Comparison of ENCODE assay signal across 9 cellular contexts in the genomic region with DNA sequence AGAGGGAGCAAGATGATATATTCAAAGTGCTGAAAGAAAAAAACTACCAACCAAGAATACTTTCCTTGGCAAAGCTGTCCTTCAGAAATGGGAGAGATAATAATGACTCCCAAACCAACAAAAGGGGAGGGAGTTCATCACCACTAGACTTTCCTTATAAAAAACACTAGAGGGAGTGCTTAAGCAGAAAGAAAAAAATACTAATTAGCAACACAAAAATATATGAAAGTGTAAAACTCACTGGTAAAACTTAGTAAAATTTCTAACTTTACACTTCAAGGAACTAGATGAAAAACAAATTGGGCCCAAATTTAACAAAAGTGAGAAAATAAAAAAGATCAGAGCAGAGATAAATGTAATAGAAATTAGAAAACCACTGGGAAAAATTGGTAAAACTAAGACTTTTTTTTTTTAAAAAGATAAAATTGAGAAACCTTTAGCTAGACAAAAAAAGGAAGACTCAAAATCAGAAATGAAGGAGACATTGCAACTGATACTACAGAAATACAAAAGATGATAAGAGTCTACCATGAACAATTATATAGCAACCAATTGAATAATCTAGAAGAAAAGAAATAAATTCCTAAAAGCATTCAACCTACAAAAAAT.
DNase-seq lines count a peak whose midpoint lies in the region; ATAC-seq, FAIRE-seq and TF ChIP-seq lines count a peak whose summit lies in the region.
"Had no signal": no experiment of that assay in that cellular context is flagged by ENCODE, and none has a peak within 500 bp of the region (broad histone marks: within the 10 kb centered on the region; RNA-seq: fewer than 3 reads in every experiment).

No MANE protein-coding gene starts in this region.

- intact Hi-C loops in activated CD4-positive, alpha-beta T cell treated with anti-CD3 and anti-CD28 coated beads for 36 hours (cut with DNase I, micrococcal nuclease), result loop anchor here (1.0 to 10.0 kb wide), 4 partner anchors 154 to 426 kb away; no protein-coding TSS in a partner anchor

- no peaks in the 10 kb centered on the region for H3K9me3 ChIP-seq in A549

- no peak overlapping the region for H3K4me2 ChIP-seq in A549

- peak; percentile 26; the same call in 2 of the 3 replicates for TF ChIP-seq CTCF in A549 (IDR thresholded peaks at IDR 0.05)

- CTCF ChIA-PET in A549 (lab: Yijun Ruan, JAX), result interaction anchor here (0.8 to 1.7 kb wide), 2 partner anchors 12 to 143 kb away, joined by 3 to 4 read pairs; no protein-coding TSS in a partner anchor
- CTCF ChIA-PET in activated CD4-positive, alpha-beta T cell treated with anti-CD3 and anti-CD28 coated beads for 36 hours (lab: Charles Lee), result interaction anchor here (0.7 to 5.7 kb wide), 11 partner anchors 11 to 230 kb away, joined by 3 to 31 read pairs (median 4); no protein-coding TSS in a partner anchor

- H3K27me3 Mint-ChIP-seq in activated CD4-positive, alpha-beta T cell treated with anti-CD3 and anti-CD28 coated beads for 36 hours, result peaks cover 13% of the 10 kb centered on the region

- ATAC-seq in A549 (no peak), GM19395 (IDR thresholded peaks at IDR 0.05; ENCODE audit: unreplicated experiment) (no peak)
- ATAC-seq in activated CD4-positive, alpha-beta T cell treated with anti-CD3 and anti-CD28 coated beads for 36 hours, result no peak
- ATAC-seq: right cardiac atrium had no signal

- no peak overlapping the region for H3K27ac ChIP-seq in A549

- no peaks in the 10 kb centered on the region for H3K36me3 Mint-ChIP-seq in activated CD4-positive, alpha-beta T cell treated with anti-CD3 and anti-CD28 coated beads for 36 hours (ENCODE audit: low read depth)

- POLR2A ChIA-PET in A549 (lab: Yijun Ruan, JAX), result no interaction called here
- POLR2A ChIA-PET in activated CD4-positive, alpha-beta T cell treated with anti-CD3 and anti-CD28 coated beads for 36 hours (lab: Charles Lee), result no interaction called here

- no peak overlapping the region for H3K27ac Mint-ChIP-seq in activated CD4-positive, alpha-beta T cell treated with anti-CD3 and anti-CD28 coated beads for 36 hours

- DNase-seq in A549 (ENCODE audit: low read depth in 1 of 2, low spot score in 1 of 2) (peak; percentile 4 to 5), GM19239 (ENCODE audit: insufficient read length, low spot score) (no peak), OCI-M1 (lab: John Stamatoyannopoulos, UW) (peak; percentile 70), fibroblast of gingiva (ENCODE audit: low read depth) (peak; percentile 17), DMS153 (lab: John Stamatoyannopoulos, UW) (no peak)
- no peak for DNase-seq in activated CD4-positive, alpha-beta T cell treated with anti-CD3 and anti-CD28 coated beads for 36 hours
- DNase-seq in NK-92 treated with Interleukin-12 subunit alpha and Interleukin-12 subunit beta, amount 100 ng/mL, for 24 hours (lab: John Stamatoyannopoulos, UW), result no peak
- DNase-seq: right cardiac atrium had no signal

- TF ChIP-seq EP300 in A549 (IDR thresholded peaks at IDR 0.05), result no peak

- no peaks in the 10 kb centered on the region for H3K4me1 ChIP-seq in A549

- H3K4me3 Mint-ChIP-seq in activated CD4-positive, alpha-beta T cell treated with anti-CD3 and anti-CD28 coated beads for 36 hours, result no peak overlapping the region

- FAIRE-seq in A549 (lab: Jason Lieb, UNC) (peak; percentile 46), GM19239 (lab: Jason Lieb, UNC) (peak; percentile 28)

- no peak overlapping the region for H3K4me3 ChIP-seq in A549

- peak; percentile 14 to 28; a peak in 1 of 5 replicates for TF ChIP-seq RAD21 in A549 (conservative IDR thresholded peaks at IDR 0.05 in 1 of 2, IDR thresholded peaks at IDR 0.05 in 1 of 2)

- H3K4me1 Mint-ChIP-seq in activated CD4-positive, alpha-beta T cell treated with anti-CD3 and anti-CD28 coated beads for 36 hours, result no peaks in the 10 kb centered on the region

- peaks cover 4% of the 10 kb centered on the region for H3K9me3 Mint-ChIP-seq in activated CD4-positive, alpha-beta T cell treated with anti-CD3 and anti-CD28 coated beads for 36 hours (ENCODE audit: low read depth)

- no peak for TF ChIP-seq POLR2A in A549 (IDR thresholded peaks at IDR 0.05; ENCODE audit: low read length)

TF ChIP-seq in A549, 52 proteins besides CTCF, POLR2A, EP300 and RAD21:
- TF ChIP-seq NFE2L2 (conservative IDR thresholded peaks at IDR 0.05; ENCODE audit: low read length) (no peak), MAFK (IDR thresholded peaks at IDR 0.05; ENCODE audit: partially characterized antibody) (no peak), TP53 (CRISPR knock-in tag; IDR thresholded peaks at IDR 0.05) (no peak), HEYL (CRISPR knock-in tag; IDR thresholded peaks at IDR 0.05) (no peak), CBX8 (IDR thresholded peaks at IDR 0.05) (no peak), HDAC2 (IDR thresholded peaks at IDR 0.05) (no peak), KDM5A (IDR thresholded peaks at IDR 0.05) (no peak), CBX2 (IDR thresholded peaks at IDR 0.05; ENCODE audit: borderline replicate concordance, low read depth) (no peak), CHD4 (IDR thresholded peaks at IDR 0.05; ENCODE audit: borderline replicate concordance) (no peak), ZFP36 (IDR thresholded peaks at IDR 0.05; ENCODE audit: borderline replicate concordance, partially characterized antibody) (no peak), HOXB13 (CRISPR knock-in tag; IDR thresholded peaks at IDR 0.05; ENCODE audit: low read depth) (no peak)
- TF ChIP-seq, protein P1, sequence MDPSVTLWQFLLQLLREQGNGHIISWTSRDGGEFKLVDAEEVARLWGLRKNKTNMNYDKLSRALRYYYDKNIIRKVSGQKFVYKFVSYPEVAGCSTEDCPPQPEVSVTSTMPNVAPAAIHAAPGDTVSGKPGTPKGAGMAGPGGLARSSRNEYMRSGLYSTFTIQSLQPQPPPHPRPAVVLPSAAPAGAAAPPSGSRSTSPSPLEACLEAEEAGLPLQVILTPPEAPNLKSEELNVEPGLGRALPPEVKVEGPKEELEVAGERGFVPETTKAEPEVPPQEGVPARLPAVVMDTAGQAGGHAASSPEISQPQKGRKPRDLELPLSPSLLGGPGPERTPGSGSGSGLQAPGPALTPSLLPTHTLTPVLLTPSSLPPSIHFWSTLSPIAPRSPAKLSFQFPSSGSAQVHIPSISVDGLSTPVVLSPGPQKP (IDR thresholded peaks at IDR 0.05; ENCODE audit: low read depth, low read length), result no peak
- TF ChIP-seq, protein P2, sequence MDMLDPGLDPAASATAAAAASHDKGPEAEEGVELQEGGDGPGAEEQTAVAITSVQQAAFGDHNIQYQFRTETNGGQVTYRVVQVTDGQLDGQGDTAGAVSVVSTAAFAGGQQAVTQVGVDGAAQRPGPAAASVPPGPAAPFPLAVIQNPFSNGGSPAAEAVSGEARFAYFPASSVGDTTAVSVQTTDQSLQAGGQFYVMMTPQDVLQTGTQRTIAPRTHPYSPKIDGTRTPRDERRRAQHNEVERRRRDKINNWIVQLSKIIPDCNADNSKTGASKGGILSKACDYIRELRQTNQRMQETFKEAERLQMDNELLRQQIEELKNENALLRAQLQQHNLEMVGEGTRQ (IDR thresholded peaks at IDR 0.05), result no peak
- TF ChIP-seq, protein P3, sequence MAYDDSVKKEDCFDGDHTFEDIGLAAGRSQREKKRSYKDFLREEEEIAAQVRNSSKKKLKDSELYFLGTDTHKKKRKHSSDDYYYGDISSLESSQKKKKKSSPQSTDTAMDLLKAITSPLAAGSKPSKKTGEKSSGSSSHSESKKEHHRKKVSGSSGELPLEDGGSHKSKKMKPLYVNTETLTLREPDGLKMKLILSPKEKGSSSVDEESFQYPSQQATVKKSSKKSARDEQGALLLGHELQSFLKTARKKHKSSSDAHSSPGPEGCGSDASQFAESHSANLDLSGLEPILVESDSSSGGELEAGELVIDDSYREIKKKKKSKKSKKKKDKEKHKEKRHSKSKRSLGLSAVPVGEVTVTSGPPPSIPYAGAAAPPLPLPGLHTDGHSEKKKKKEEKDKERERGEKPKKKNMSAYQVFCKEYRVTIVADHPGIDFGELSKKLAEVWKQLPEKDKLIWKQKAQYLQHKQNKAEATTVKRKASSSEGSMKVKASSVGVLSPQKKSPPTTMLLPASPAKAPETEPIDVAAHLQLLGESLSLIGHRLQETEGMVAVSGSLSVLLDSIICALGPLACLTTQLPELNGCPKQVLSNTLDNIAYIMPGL (CRISPR knock-in tag; IDR thresholded peaks at IDR 0.05; ENCODE audit: borderline replicate concordance), result no peak
- TF ChIP-seq, protein P4, sequence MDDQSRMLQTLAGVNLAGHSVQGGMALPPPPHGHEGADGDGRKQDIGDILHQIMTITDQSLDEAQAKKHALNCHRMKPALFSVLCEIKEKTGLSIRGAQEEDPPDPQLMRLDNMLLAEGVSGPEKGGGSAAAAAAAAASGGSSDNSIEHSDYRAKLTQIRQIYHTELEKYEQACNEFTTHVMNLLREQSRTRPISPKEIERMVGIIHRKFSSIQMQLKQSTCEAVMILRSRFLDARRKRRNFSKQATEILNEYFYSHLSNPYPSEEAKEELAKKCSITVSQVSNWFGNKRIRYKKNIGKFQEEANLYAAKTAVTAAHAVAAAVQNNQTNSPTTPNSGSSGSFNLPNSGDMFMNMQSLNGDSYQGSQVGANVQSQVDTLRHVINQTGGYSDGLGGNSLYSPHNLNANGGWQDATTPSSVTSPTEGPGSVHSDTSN (IDR thresholded peaks at IDR 0.05), result no peak

Comparison
In these comparisons a context has a peak if more than half of its experiments do, and no peak if none do; other contexts are left out.
1. DNase-seq: peak in A549 (2 of 2), OCI-M1 (single experiment) and fibroblast of gingiva (single experiment); none in GM19239 (single experiment), DMS153 (single experiment), activated CD4-positive, alpha-beta T cell treated with anti-CD3 and anti-CD28 coated beads for 36 hours (single experiment) and NK-92 treated with Interleukin-12 subunit alpha and Interleukin-12 subunit beta, amount 100 ng/mL, for 24 hours (single experiment).